Comparison of ENCODE assay signal across 16 cellular contexts in the genomic region with DNA sequence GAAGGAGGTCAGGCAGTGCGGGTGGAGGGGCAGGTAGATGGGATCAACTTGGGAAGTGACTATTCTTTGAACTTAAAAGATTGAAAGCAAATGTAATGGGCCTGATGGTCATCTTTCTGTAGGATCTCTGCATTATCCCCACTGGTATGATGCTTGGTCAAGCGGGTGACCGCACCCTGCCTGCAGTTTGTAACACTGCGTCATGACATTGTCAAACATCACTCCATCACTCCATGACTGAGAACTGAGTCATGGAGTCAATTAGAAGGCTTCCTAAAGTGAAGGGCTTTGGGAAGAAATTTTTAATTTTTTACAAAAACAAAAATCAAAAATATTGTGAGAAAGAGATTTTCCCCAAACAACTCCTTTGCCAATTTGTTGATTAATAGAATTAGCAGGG.
DNase-seq lines count a peak whose midpoint lies in the region; FAIRE-seq and TF ChIP-seq lines count a peak whose summit lies in the region.
"Had no signal": no experiment of that assay in that cellular context is flagged by ENCODE, and none has a peak within 500 bp of the region (broad histone marks: within the 10 kb centered on the region; RNA-seq: fewer than 3 reads in every experiment).

No MANE protein-coding gene starts in this region.

- H3K4me1 ChIP-seq in osteoblast (ENCODE audit: insufficient read depth, low read length) (peaks cover 49% of the 10 kb centered on the region), OCI-LY7 (ENCODE audit: insufficient read depth, low read length, poor library complexity, severe bottlenecking) (no peaks in the 10 kb centered on the region)

- no peaks in the 10 kb centered on the region for H3K27me3 ChIP-seq in osteoblast (ENCODE audit: insufficient read depth, low read length)

- H3K36me3 ChIP-seq in osteoblast (ENCODE audit: insufficient read depth, low read length) (no peaks in the 10 kb centered on the region), OCI-LY7 (ENCODE audit: insufficient read depth, low read length) (no peaks in the 10 kb centered on the region)

- H4K20me1 ChIP-seq in osteoblast (ENCODE audit: insufficient read depth, low read length) (no peaks in the 10 kb centered on the region), OCI-LY7 (ENCODE audit: insufficient read depth, low read length) (no peaks in the 10 kb centered on the region)

- BruUV-seq in OCI-LY7 (replicated peaks; lab: Mats Ljungman, UMichigan): no TSS peak

- DNase-seq in Daoy (ENCODE audit: low read depth): peak; percentile 84
- DNase-seq in RCC 7860 (ENCODE audit: low spot score): peak; percentile 88
- peak; percentile 86 for DNase-seq in epithelial cell of esophagus (ENCODE audit: low read depth)
- DNase-seq in osteoblast (ENCODE audit: insufficient read length, low spot score, missing footprints): no peak
- DNase-seq in islet precursor cell: no peak
- no peak for DNase-seq in OCI-LY7 (ENCODE audit: low spot score)
- no peak for DNase-seq in occipital lobe (lab: John Stamatoyannopoulos, UW)
- DNase-seq in glutamatergic neuron: no peak
- DNase-seq: activated CD4-positive, alpha-beta T cell treated with anti-CD3 and anti-CD28 coated beads, Interleukin-2, amount 50 U/mL, for 4 hours; activated gamma-delta T cell treated with Interleukin-2 at 50 U/mL for 16 hours; CD8-positive, alpha-beta T cell; foreskin melanocyte; GF-D8; left colon; naive thymus-derived CD8-positive, alpha-beta T cell had no signal

- peaks cover 3% of the 10 kb centered on the region for H3K4me1 Mint-ChIP-seq in glutamatergic neuron (ENCODE audit: low read depth, unreplicated experiment)
- H3K4me1 Mint-ChIP-seq: central memory CD8-positive, alpha-beta T cell; naive thymus-derived CD8-positive, alpha-beta T cell had no signal

- H3K9me3 ChIP-seq in osteoblast (ENCODE audit: low read depth, low read length) (no peaks in the 10 kb centered on the region), OCI-LY7 (ENCODE audit: low read length) (no peaks in the 10 kb centered on the region)

- no peaks in the 10 kb centered on the region for H3K9me3 Mint-ChIP-seq in glutamatergic neuron (ENCODE audit: unreplicated experiment)
- H3K9me3 Mint-ChIP-seq: CD8-positive, alpha-beta T cell; central memory CD8-positive, alpha-beta T cell; naive thymus-derived CD8-positive, alpha-beta T cell had no signal

- CTCF ChIA-PET in OCI-LY7 (lab: Charles Lee; ENCODE audit: unreplicated experiment): no interaction called here

- H3K36me3 Mint-ChIP-seq in glutamatergic neuron (ENCODE audit: unreplicated experiment): no peaks in the 10 kb centered on the region
- H3K36me3 Mint-ChIP-seq: CD8-positive, alpha-beta T cell; naive thymus-derived CD8-positive, alpha-beta T cell had no signal

- H3K4me3 Mint-ChIP-seq in glutamatergic neuron (ENCODE audit: unreplicated experiment): no peak overlapping the region
- H3K4me3 Mint-ChIP-seq: CD8-positive, alpha-beta T cell; central memory CD8-positive, alpha-beta T cell; naive thymus-derived CD8-positive, alpha-beta T cell had no signal

- peak; percentile 95 for FAIRE-seq in RCC 7860 (lab: Jason Lieb, UNC)

- H3K9me2 ChIP-seq in OCI-LY7 (ENCODE audit: insufficient read depth, low read length): no peaks in the 10 kb centered on the region

- TF ChIP-seq CTCF in epithelial cell of esophagus (IDR thresholded peaks at IDR 0.05; ENCODE audit: insufficient read depth, low read depth, low read length, missing control alignments) (no peak), osteoblast (IDR thresholded peaks at IDR 0.05; ENCODE audit: extremely low read depth, low read depth, low read length) (no peak), OCI-LY7 (conservative IDR thresholded peaks at IDR 0.05; ENCODE audit: low read length) (no peak), glutamatergic neuron (IDR thresholded peaks at IDR 0.05; ENCODE audit: partially characterized antibody, unreplicated experiment) (no peak)

- no peak overlapping the region for H3K27ac Mint-ChIP-seq in glutamatergic neuron (ENCODE audit: unreplicated experiment)
- H3K27ac Mint-ChIP-seq: CD8-positive, alpha-beta T cell; naive thymus-derived CD8-positive, alpha-beta T cell had no signal

- peak overlapping the region; percentile 91 for H3K4me2 ChIP-seq in osteoblast (ENCODE audit: insufficient read depth, low read length)
- H3K4me2 ChIP-seq in OCI-LY7 (ENCODE audit: low read length): no peak overlapping the region

- no peaks in the 10 kb centered on the region for H3K79me2 ChIP-seq in osteoblast (ENCODE audit: insufficient read depth, low read length)
- no peaks in the 10 kb centered on the region for H3K79me2 ChIP-seq in OCI-LY7 (ENCODE audit: insufficient read depth, low read depth, low read length)

- H2AFZ ChIP-seq in osteoblast (ENCODE audit: low read length) (no peak overlapping the region), OCI-LY7 (ENCODE audit: low read length) (no peak overlapping the region)

- POLR2A ChIA-PET in OCI-LY7 (lab: Charles Lee): no interaction called here

- intact Hi-C loops in OCI-LY7 (cut with micrococcal nuclease; ENCODE audit: unreplicated experiment): no loop called here

- peak overlapping the region; percentile 98 for H3K27ac ChIP-seq in osteoblast (ENCODE audit: low read depth, low read length)
- no peak overlapping the region for H3K27ac ChIP-seq in OCI-LY7 (ENCODE audit: low read depth, low read length, poor library complexity, severe bottlenecking)

- no peaks in the 10 kb centered on the region for H3K27me3 Mint-ChIP-seq in glutamatergic neuron (ENCODE audit: unreplicated experiment)

- H3K4me3 ChIP-seq in epithelial cell of esophagus (ENCODE audit: low read length) (no peak overlapping the region), osteoblast (ENCODE audit: insufficient read depth, low read length) (no peak overlapping the region), OCI-LY7 (ENCODE audit: low read depth, low read length, poor library complexity, severe bottlenecking) (no peak overlapping the region)

Comparison
In these comparisons a context has a peak if more than half of its experiments do, and no peak if none do; other contexts are left out.
1. DNase-seq: peak in Daoy (single experiment), RCC 7860 (single experiment) and epithelial cell of esophagus (single experiment); none in osteoblast (single experiment), islet precursor cell (single experiment), OCI-LY7 (single experiment), occipital lobe (single experiment) and glutamatergic neuron (single experiment).